Comparison of ENCODE assay signal across 8 cellular contexts in the genomic region with DNA sequence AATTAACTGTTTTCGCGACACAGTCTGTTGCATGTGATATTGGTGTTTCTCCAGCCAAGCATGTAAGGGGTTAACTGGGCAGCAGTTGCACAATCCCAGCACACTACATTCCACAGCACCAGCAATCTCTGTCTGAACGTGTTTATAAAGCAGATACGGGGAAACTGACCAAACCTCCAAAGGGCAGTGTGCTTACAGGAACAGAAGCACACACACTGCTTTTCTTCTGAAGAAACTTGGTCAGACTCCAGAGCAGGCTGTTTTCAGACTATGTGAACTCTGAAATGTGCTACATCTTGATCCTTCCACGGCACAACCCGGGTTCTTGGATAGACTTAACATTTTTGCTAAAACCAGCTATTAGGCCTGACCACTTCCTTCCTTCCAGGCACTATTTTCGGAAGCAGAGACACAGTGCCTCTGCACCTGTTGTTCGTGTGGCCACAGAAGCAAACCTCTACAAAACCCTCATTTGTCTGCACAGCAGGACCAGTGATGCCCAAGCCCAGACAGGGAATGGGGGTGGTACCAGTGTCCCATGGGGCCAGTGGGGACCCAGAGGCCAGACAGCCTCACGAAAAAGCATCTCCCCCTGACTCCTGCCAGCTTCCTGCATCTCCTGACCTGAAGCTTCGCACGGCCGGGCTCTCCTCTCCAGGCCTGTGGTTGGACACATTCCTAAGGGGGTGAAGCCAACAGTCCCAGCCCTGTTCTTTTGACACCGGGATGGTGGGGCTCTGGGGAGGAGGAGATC.
DNase-seq lines count a peak whose midpoint lies in the region; TF ChIP-seq lines count a peak whose summit lies in the region.

No MANE protein-coding gene starts in this region.

- peaks cover 58% of the 10 kb centered on the region for H3K36me3 Mint-ChIP-seq in activated CD4-positive, alpha-beta T cell treated with anti-CD3 and anti-CD28 coated beads, Interleukin-2, amount 10 ng/mL, durations not matched to agents 24 days and 14 days (ENCODE audit: low read depth)
- peaks cover 17% of the 10 kb centered on the region for H3K36me3 Mint-ChIP-seq in HFFc6 (ENCODE audit: low read depth)

- TF ChIP-seq CTCF in HFFc6 (IDR thresholded peaks at IDR 0.05), result no peak
- TF ChIP-seq CTCF in astrocyte of the cerebellum (IDR thresholded peaks at IDR 0.05; ENCODE audit: low read depth, low read length, missing control alignments), result no peak

- in situ Hi-C loops in astrocyte of the cerebellum (cut with HindIII; ENCODE audit: low sequenced_read_pairs), result no loop called here

- intact Hi-C loops in activated CD4-positive, alpha-beta T cell treated with anti-CD3 and anti-CD28 coated beads, Interleukin-2, amount 10 ng/mL, durations not matched to agents 24 days and 14 days (cut with micrococcal nuclease), result no loop called here

- peak overlapping the region; percentile 69 for H3K27ac Mint-ChIP-seq in activated CD4-positive, alpha-beta T cell treated with anti-CD3 and anti-CD28 coated beads, Interleukin-2, amount 10 ng/mL, durations not matched to agents 24 days and 14 days
- H3K27ac Mint-ChIP-seq in HFFc6, result peak overlapping the region; percentile 83

- H3K4me3 Mint-ChIP-seq in activated CD4-positive, alpha-beta T cell treated with anti-CD3 and anti-CD28 coated beads, Interleukin-2, amount 10 ng/mL, durations not matched to agents 24 days and 14 days, result peak overlapping the region; percentile 56
- peak overlapping the region; percentile 85 for H3K4me3 Mint-ChIP-seq in HFFc6

- H3K27me3 Mint-ChIP-seq in activated CD4-positive, alpha-beta T cell treated with anti-CD3 and anti-CD28 coated beads, Interleukin-2, amount 10 ng/mL, durations not matched to agents 24 days and 14 days, result no peaks in the 10 kb centered on the region
- H3K27me3 Mint-ChIP-seq in HFFc6 (ENCODE audit: insufficient read depth), result no peaks in the 10 kb centered on the region

- peaks cover 7% of the 10 kb centered on the region for H3K9me3 Mint-ChIP-seq in activated CD4-positive, alpha-beta T cell treated with anti-CD3 and anti-CD28 coated beads, Interleukin-2, amount 10 ng/mL, durations not matched to agents 24 days and 14 days
- H3K9me3 Mint-ChIP-seq in HFFc6, result no peaks in the 10 kb centered on the region

- H3K4me3 ChIP-seq in astrocyte of the cerebellum (ENCODE audit: low read depth, low read length), result peak overlapping the region; percentile 25

- peak; percentile 67 for DNase-seq in activated CD4-positive, alpha-beta T cell treated with anti-CD3 and anti-CD28 coated beads, Interleukin-2, amount 10 ng/mL, durations not matched to agents 24 days and 14 days
- DNase-seq in activated CD4-positive, alpha-beta T cell treated with anti-CD3 and anti-CD28 coated beads, Interleukin-2, amount 50 U/mL, for 48 hours, result no peak
- DNase-seq in HFFc6, result peak; percentile 67
- DNase-seq in M059J (ENCODE audit: low read depth), result peak; percentile 72
- DNase-seq in astrocyte of the cerebellum (ENCODE audit: low read depth), result peak; percentile 89
- no peak for DNase-seq in NCI-H748 (lab: John Stamatoyannopoulos, UW; ENCODE audit: unreplicated experiment)

- H3K27ac ChIP-seq in layer of hippocampus (ENCODE audit: low read depth, low read length) (peak overlapping the region; percentile 47), temporal lobe (ENCODE audit: low read depth, low read length) (peak overlapping the region; percentile 51)

- H3K4me1 Mint-ChIP-seq in activated CD4-positive, alpha-beta T cell treated with anti-CD3 and anti-CD28 coated beads, Interleukin-2, amount 10 ng/mL, durations not matched to agents 24 days and 14 days, result peaks cover 53% of the 10 kb centered on the region
- peaks cover 57% of the 10 kb centered on the region for H3K4me1 Mint-ChIP-seq in HFFc6 (ENCODE audit: low read depth)

- no peaks in the 10 kb centered on the region for H3K27me3 ChIP-seq in layer of hippocampus (ENCODE audit: control insufficient read depth, insufficient read depth, low read length)

Comparison
In these comparisons a context has a peak if more than half of its experiments do, and no peak if none do; other contexts are left out.
1. DNase-seq: peak in activated CD4-positive, alpha-beta T cell treated with anti-CD3 and anti-CD28 coated beads, Interleukin-2, amount 10 ng/mL, durations not matched to agents 24 days and 14 days (single experiment), HFFc6 (single experiment), M059J (single experiment) and astrocyte of the cerebellum (single experiment); none in activated CD4-positive, alpha-beta T cell treated with anti-CD3 and anti-CD28 coated beads, Interleukin-2, amount 50 U/mL, for 48 hours (0 of 2) and NCI-H748 (single experiment).